ENCODE assay signal across 11 cellular contexts in genomic region chr4:46886711-46887110, GRCh38. TPM values are rescaled to one million over a fixed set of nuclear protein-coding genes. Genes with fewer than 3 reads are reported as not detected.
DNase-seq lines count a peak whose midpoint lies in the region; ATAC-seq, FAIRE-seq and TF ChIP-seq lines count a peak whose summit lies in the region.
"Had no signal": no experiment of that assay in that cellular context is flagged by ENCODE, and none has a peak within 500 bp of the region (broad histone marks: within the 10 kb centered on the region; RNA-seq: fewer than 3 reads in every experiment).

No MANE protein-coding gene starts in this region.

- SMC1A ChIA-PET in GM12878 (lab: Charles Lee; ENCODE audit: uncharacterized antibody, unreplicated experiment): interaction anchor here (1.0 kb wide), 1 partner anchor 8 kb away, joined by 3 read pairs; no protein-coding TSS in a partner anchor

- RAD21 ChIA-PET in GM12878 (lab: Charles Lee; ENCODE audit: unreplicated experiment): no interaction called here

- H3K36me3 ChIP-seq in GM12878 (ENCODE audit: control insufficient read depth in 2 of 2, insufficient read depth in 2 of 2, low read length in 1 of 2) (no peaks in the 10 kb centered on the region), psoas muscle (ENCODE audit: insufficient read depth in 1 of 2, low read depth in 1 of 2) (no peaks in the 10 kb centered on the region), gastrocnemius medialis (no peaks in the 10 kb centered on the region)

- no peak; the same call in 1 of the 2 replicates for TF ChIP-seq RAD21 in GM12878 (IDR thresholded peaks at IDR 0.05; ENCODE audit: insufficient read depth, low read depth, low read length)

- no peak for TF ChIP-seq EP300 in GM12878 (IDR thresholded peaks at IDR 0.05; ENCODE audit: borderline replicate concordance in 1 of 2, control insufficient read depth in 1 of 2, low read depth in 2 of 2, low read length in 2 of 2)

- POLR2A ChIA-PET in GM12878 (lab: Charles Lee): no interaction called here

- no peaks in the 10 kb centered on the region for H3K79me2 ChIP-seq in GM12878 (ENCODE audit: control insufficient read depth, insufficient read depth, low read length)

- DNase-seq in ELR (ENCODE audit: low read depth) (peak; percentile 43), LNCaP clone FGC (ENCODE audit: low read depth) (no peak), GM12878 (ENCODE audit: low read depth, low spot score) (no peak), myocyte (ENCODE audit: low read depth) (peak; percentile 9), psoas muscle (no peak), gastrocnemius medialis (no peak), glomerular visceral epithelial cell (ENCODE audit: extremely low spot score) (no peak)
- DNase-seq in stimulated activated naive CD4-positive, alpha-beta T cell treated with Interleukin-2 at 50 U/mL for 16 hours (lab: John Stamatoyannopoulos, UW): no peak
- DNase-seq: right cardiac atrium; stimulated activated naive CD8-positive, alpha-beta T cell treated with anti-CD3 and anti-CD28 coated beads, Interleukin-15, amount 100 ng/mL, for 72 hours had no signal

- FAIRE-seq in GM12878 (lab: Jason Lieb, UNC): no peak

- H3K4me1 ChIP-seq in GM12878 (ENCODE audit: control insufficient read depth, insufficient read depth, low read length) (no peaks in the 10 kb centered on the region), psoas muscle (no peaks in the 10 kb centered on the region), gastrocnemius medialis (no peaks in the 10 kb centered on the region)

- no TSS peak for BruUV-seq in GM12878 (replicated peaks; lab: Mats Ljungman, UMichigan)

- H3K9me3 ChIP-seq in GM12878 (replicated peaks; ENCODE audit: control insufficient read depth, insufficient read depth, low read length): no peaks in the 10 kb centered on the region
- H3K9me3 ChIP-seq in psoas muscle: no peaks in the 10 kb centered on the region
- no peaks in the 10 kb centered on the region for H3K9me3 ChIP-seq in gastrocnemius medialis

- H3K27ac ChIP-seq in GM12878 (ENCODE audit: control insufficient read depth, insufficient read depth) (no peak overlapping the region), psoas muscle (no peak overlapping the region), gastrocnemius medialis (no peak overlapping the region)

- in situ Hi-C loops in GM12878 (cut with MboI): no loop called here
- in situ Hi-C loops in gastrocnemius medialis (cut with MboI; ENCODE audit: low sequenced_read_pairs in 4 of 4): no loop called here

- CTCF ChIA-PET in GM12878 (lab: Yijun Ruan, JAX): interaction anchor here (0.8 to 1.6 kb wide), 4 partner anchors 40 to 236 kb away, joined by 3 to 5 read pairs (median 4); no protein-coding TSS in a partner anchor

- H3K27me3 ChIP-seq in GM12878 (replicated peaks in 1 of 2; ENCODE audit: control insufficient read depth in 2 of 2, insufficient read depth in 2 of 2, low read length in 1 of 2) (no peaks in the 10 kb centered on the region), psoas muscle (ENCODE audit: insufficient read depth in 3 of 3, low read length in 2 of 3) (no peaks in the 10 kb centered on the region), gastrocnemius medialis (no peaks in the 10 kb centered on the region)

- 0% methylated on average over 2 of the region's 2 CpGs for WGBS in GM12878 (ENCODE audit: insufficient coverage, insufficient replicate concordance, low lambda C conversion rate, missing lambda C conversion rate)
- WGBS in psoas muscle, 3 donors: 32 to 47% (median 35%) methylated on average over 2 of the region's 2 CpGs

- TF ChIP-seq POLR2A in GM12878 (IDR thresholded peaks at IDR 0.05; ENCODE audit: low read depth, low read length) (no peak), gastrocnemius medialis (IDR thresholded peaks at IDR 0.05) (no peak)

- ATAC-seq in GM12878 (peak; percentile 50; the same call in 2 of the 3 replicates), psoas muscle (no peak), gastrocnemius medialis (no peak)
- ATAC-seq: right cardiac atrium; stimulated activated naive CD8-positive, alpha-beta T cell treated with anti-CD3 and anti-CD28 coated beads, Interleukin-15, amount 100 ng/mL, for 72 hours had no signal

- H3K4me2 ChIP-seq in GM12878 (ENCODE audit: control insufficient read depth, insufficient read depth): no peak overlapping the region

- H3K4me3 ChIP-seq in LNCaP clone FGC (ENCODE audit: low read depth, low read length): no peak overlapping the region
- H3K4me3 ChIP-seq in GM12878: no peak overlapping the region
- no peak overlapping the region for H3K4me3 ChIP-seq in psoas muscle
- no peak overlapping the region for H3K4me3 ChIP-seq in gastrocnemius medialis

- H3K9ac ChIP-seq in GM12878 (ENCODE audit: control insufficient read depth, insufficient read depth, low read length): no peak overlapping the region

- no peak overlapping the region for H2AFZ ChIP-seq in GM12878 (ENCODE audit: control insufficient read depth, low read depth, low read length)

- TF ChIP-seq CTCF in LNCaP clone FGC (IDR thresholded peaks at IDR 0.05; ENCODE audit: control insufficient read depth, extremely low read depth, insufficient read depth) (peak; percentile 53), GM12878 (IDR thresholded peaks at IDR 0.05 in 2 of 3, conservative IDR thresholded peaks at IDR 0.05 in 1 of 3; ENCODE audit: control insufficient read depth in 2 of 3, extremely low read depth in 1 of 3, insufficient read depth in 1 of 3, low read depth in 3 of 3, low read length in 3 of 3) (peak in 2 of 3 experiments; percentile 13 to 27; a peak in 1 of 6 replicates), psoas muscle (IDR thresholded peaks at IDR 0.05) (no peak), gastrocnemius medialis (IDR thresholded peaks at IDR 0.05 in 4 of 5, conservative IDR thresholded peaks at IDR 0.05 in 1 of 5) (no peak)

- intact Hi-C loops in GM12878 (cut with micrococcal nuclease; ENCODE audit: unreplicated experiment): no loop called here
- intact Hi-C loops in psoas muscle (cut with DNase I): no loop called here
- intact Hi-C loops in gastrocnemius medialis (cut with DNase I; ENCODE audit: low total_unique reads): no loop called here

- no peaks in the 10 kb centered on the region for H4K20me1 ChIP-seq in GM12878 (ENCODE audit: control insufficient read depth, insufficient read depth)

TF ChIP-seq in GM12878, 131 proteins besides CTCF, POLR2A, EP300 and RAD21:
- TF ChIP-seq ZNF687 (IDR thresholded peaks at IDR 0.05) (no peak), TCF7 (IDR thresholded peaks at IDR 0.05; ENCODE audit: borderline replicate concordance) (no peak), NFYA (IDR thresholded peaks at IDR 0.05; ENCODE audit: borderline replicate concordance, low read depth, low read length) (no peak)
TF ChIP-seq in GM12878: peak in this region for 0.

RNA-seq across cellular contexts. Expression of gene COX7B2, which starts 22.3 kb away (rescaled TPM):
- not detected in 2 replicates for total RNA-seq in GM12878 (2013; cell fraction: nucleolus; rRNA removed)
- total RNA-seq in GM12878 (2014; rRNA removed): not detected in 2 replicates
- not detected in 2 replicates for total RNA-seq in GM12878 (2014; rRNA removed; fragmentation: Illumina TruSeq; extraction: Trizol)
- not detected in 2 replicates for total RNA-seq in GM12878 (2021)
- not detected for polyA plus RNA-seq in GM12878 (2011; ENCODE audit: low read depth)
- polyA plus RNA-seq in GM12878 (2011; rRNA removed): not detected in 2 replicates
- polyA plus RNA-seq in GM12878 (2011; cell fraction: cytosol; rRNA removed): not detected in 2 replicates
- polyA plus RNA-seq in GM12878 (2011; cell fraction: nucleus; rRNA removed): not detected in 2 replicates
- polyA plus RNA-seq in GM12878 (2012): not detected in 2 replicates
- not detected in 2 replicates for polyA plus RNA-seq in GM12878 (2014; fragmentation: Illumina TruSeq; extraction: Trizol)
- not detected for polyA plus RNA-seq in GM12878 (2014; fragmentation: Nextera tagmentation; extraction: Ambion mirVana)
- polyA plus RNA-seq in GM12878 (2014; rRNA removed): not detected in 2 replicates
- polyA plus RNA-seq in GM12878 (2016; fragmentation: Nextera tagmentation; extraction: Ambion mirVana): not detected
- polyA minus RNA-seq in GM12878 (2011; rRNA and poly(A)+ RNA removed): not detected in 2 replicates
- not detected in 2 replicates for polyA minus RNA-seq in GM12878 (2011; cell fraction: cytosol; rRNA and poly(A)+ RNA removed)
- not detected in 2 replicates for polyA minus RNA-seq in GM12878 (2011; cell fraction: nucleus; rRNA and poly(A)+ RNA removed)
- not detected in 2 replicates for total RNA-seq in myocyte
- polyA plus RNA-seq in myocyte (2012): not detected
- total RNA-seq in psoas muscle: not detected
- not detected for polyA plus RNA-seq in psoas muscle
- total RNA-seq in gastrocnemius medialis: not detected
- total RNA-seq: right cardiac atrium; T-helper 2 cell treated with Interferon-gamma antibody and Interleukin-4, amounts not matched to agents 100 ng/mL and 5 ng/mL, for 36 hours had no signal
- polyA plus RNA-seq: right cardiac atrium had no signal

Comparison
In these comparisons a context has a peak if more than half of its experiments do, and no peak if none do; other contexts are left out.
1. DNase-seq: peak in ELR (single experiment) and myocyte (single experiment); none in LNCaP clone FGC (single experiment), GM12878 (single experiment), psoas muscle (0 of 2), stimulated activated naive CD4-positive, alpha-beta T cell treated with Interleukin-2 at 50 U/mL for 16 hours (single experiment), gastrocnemius medialis (0 of 2) and glomerular visceral epithelial cell (single experiment).
2. CTCF ChIP-seq: peak in LNCaP clone FGC (single experiment) and GM12878 (2 of 3); none in psoas muscle (single experiment) and gastrocnemius medialis (0 of 5).